ENCODE assay signal across 14 cellular contexts in the genomic region with DNA sequence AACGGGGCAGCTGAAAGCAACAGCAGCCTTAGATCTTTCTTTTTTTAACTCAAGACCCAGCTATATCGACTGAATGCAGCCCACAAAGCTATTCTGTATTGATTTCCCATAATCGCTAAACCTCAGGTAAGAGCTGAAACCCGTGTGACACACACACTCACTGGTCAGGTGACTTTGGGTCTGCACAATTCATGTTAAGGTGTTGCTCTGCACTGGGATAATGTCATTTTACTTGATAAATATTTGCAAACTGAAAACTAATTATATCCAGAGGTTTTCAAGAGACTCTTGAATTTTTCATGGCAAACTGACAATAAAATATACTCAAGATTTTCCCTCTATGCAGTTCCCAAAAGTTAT. TPM values are rescaled to one million over a fixed set of nuclear protein-coding genes. Genes with fewer than 3 reads are reported as not detected.
DNase-seq lines count a peak whose midpoint lies in the region; ATAC-seq and TF ChIP-seq lines count a peak whose summit lies in the region.
"Had no signal": no experiment of that assay in that cellular context is flagged by ENCODE, and none has a peak within 500 bp of the region (broad histone marks: within the 10 kb centered on the region; RNA-seq: fewer than 3 reads in every experiment).

No MANE protein-coding gene starts in this region.

- peaks cover 10% of the 10 kb centered on the region for H3K36me3 Mint-ChIP-seq in glutamatergic neuron (ENCODE audit: unreplicated experiment)
- H3K36me3 Mint-ChIP-seq: CD4-positive, CD25-positive, alpha-beta regulatory T cell had no signal

- peaks cover 47% of the 10 kb centered on the region for H3K4me1 Mint-ChIP-seq in glutamatergic neuron (ENCODE audit: low read depth, unreplicated experiment)

- peak overlapping the region; percentile 65 for H3K4me3 Mint-ChIP-seq in glutamatergic neuron (ENCODE audit: unreplicated experiment)

- peaks cover 6% of the 10 kb centered on the region for H3K27me3 Mint-ChIP-seq in glutamatergic neuron (ENCODE audit: unreplicated experiment)

- DNase-seq in glutamatergic neuron (no peak), SW480 (ENCODE audit: low spot score) (no peak), GM03348 (ENCODE audit: low spot score) (no peak)
- DNase-seq: effector CD8-positive, alpha-beta T cell; mesendoderm; NCI-H1092; occipital lobe; testis had no signal

- ATAC-seq in GM18861 (IDR thresholded peaks at IDR 0.05; ENCODE audit: unreplicated experiment): peak; percentile 20
- ATAC-seq in GM19438 (IDR thresholded peaks at IDR 0.05; ENCODE audit: low read depth, unreplicated experiment): peak; percentile 22
- ATAC-seq in HG03108 (IDR thresholded peaks at IDR 0.05; ENCODE audit: unreplicated experiment): peak; percentile 23
- ATAC-seq in GM18520 (IDR thresholded peaks at IDR 0.05; ENCODE audit: unreplicated experiment): no peak
- ATAC-seq: Panc1 had no signal

- H3K27ac Mint-ChIP-seq in glutamatergic neuron (ENCODE audit: unreplicated experiment): peak overlapping the region; percentile 50

- H3K9me3 Mint-ChIP-seq in glutamatergic neuron (ENCODE audit: unreplicated experiment): peaks cover 6% of the 10 kb centered on the region

- TF ChIP-seq CTCF in glutamatergic neuron (IDR thresholded peaks at IDR 0.05; ENCODE audit: partially characterized antibody, unreplicated experiment): no peak

RNA-seq across cellular contexts. Expression of gene SCRN1, which starts 33.1 kb away (rescaled TPM):
- total RNA-seq in glutamatergic neuron (ENCODE audit: unreplicated experiment): 168 TPM
